Comparison of ENCODE assay signal across 2 cellular contexts in the genomic region with DNA sequence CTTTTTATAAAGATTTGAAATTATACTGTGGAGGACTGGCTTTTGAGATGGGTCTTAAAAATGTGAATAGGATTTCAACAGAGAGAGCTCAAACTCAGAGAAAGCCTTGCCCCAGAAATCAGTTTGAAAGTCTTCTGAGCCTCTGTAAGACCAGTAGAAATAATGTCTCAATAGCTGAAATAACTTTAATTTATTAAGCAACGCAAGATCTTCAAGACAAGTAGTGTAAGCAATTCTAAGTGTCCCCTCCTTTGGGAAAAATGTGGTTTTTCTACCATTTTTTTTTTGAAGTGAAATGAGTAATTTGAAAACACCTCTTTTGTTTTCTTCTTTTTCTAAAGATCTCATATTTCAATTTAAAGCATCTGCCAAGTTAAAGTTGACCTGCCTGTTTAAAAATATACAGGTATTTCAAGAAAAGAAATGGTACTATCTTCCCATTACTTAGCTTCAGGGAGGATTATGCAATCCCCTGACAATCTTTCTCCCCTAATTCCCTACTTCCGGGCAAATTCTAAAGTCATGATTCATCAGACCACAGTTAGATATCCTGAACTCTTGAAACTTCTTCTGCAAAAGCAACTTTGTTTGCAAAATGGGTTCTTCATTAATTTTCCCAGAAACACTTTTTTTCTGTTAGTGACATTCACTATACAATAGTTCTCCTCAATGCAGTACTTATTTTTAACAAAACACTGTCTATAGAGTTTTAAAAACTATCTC.
TF ChIP-seq lines count a peak whose summit lies in the region.

No MANE protein-coding gene starts in this region.

TF ChIP-seq in K562, 482 proteins besides CTCF, POLR2A, EP300 and RAD21 (continued from another document and continues in another):
- TF ChIP-seq JUND (IDR thresholded peaks at IDR 0.05; ENCODE audit: borderline replicate concordance, low read depth, low read length) = peak; percentile 96
- TF ChIP-seq JUND (tag; IDR thresholded peaks at IDR 0.05; ENCODE audit: borderline replicate concordance, low read depth, low read length) = peak; percentile 93
- TF ChIP-seq MCM3 (IDR thresholded peaks at IDR 0.05) = no peak
- no peak for TF ChIP-seq ASH1L (IDR thresholded peaks at IDR 0.05; ENCODE audit: borderline replicate concordance, low read depth, partially characterized antibody)
- TF ChIP-seq TEAD1 (CRISPR knock-in tag; IDR thresholded peaks at IDR 0.05) = peak; percentile 80 to 90
- TF ChIP-seq KAT2B (IDR thresholded peaks at IDR 0.05; ENCODE audit: low read depth, low read length) = no peak
- TF ChIP-seq EP400 (IDR thresholded peaks at IDR 0.05) = peak; percentile 54
- no peak for TF ChIP-seq ZNF436 (CRISPR knock-in tag; IDR thresholded peaks at IDR 0.05)
- peak; percentile 49; the same call in 1 of the 2 replicates for TF ChIP-seq NFE2 (IDR thresholded peaks at IDR 0.05; ENCODE audit: low read depth)
- TF ChIP-seq ATF7 (IDR thresholded peaks at IDR 0.05) = peak; percentile 86
- peak in 1 of 2 experiments; percentile 24; a peak in 1 of 4 replicates for TF ChIP-seq KDM1A (IDR thresholded peaks at IDR 0.05)
- TF ChIP-seq ZNF79 (CRISPR knock-in tag; IDR thresholded peaks at IDR 0.05; ENCODE audit: low read depth) = no peak
- no peak for TF ChIP-seq ZNF75A (CRISPR knock-in tag; IDR thresholded peaks at IDR 0.05)
- TF ChIP-seq ETV1 (tag; conservative IDR thresholded peaks at IDR 0.05; ENCODE audit: low read depth) = peak; percentile 93
- TF ChIP-seq, protein P1, sequence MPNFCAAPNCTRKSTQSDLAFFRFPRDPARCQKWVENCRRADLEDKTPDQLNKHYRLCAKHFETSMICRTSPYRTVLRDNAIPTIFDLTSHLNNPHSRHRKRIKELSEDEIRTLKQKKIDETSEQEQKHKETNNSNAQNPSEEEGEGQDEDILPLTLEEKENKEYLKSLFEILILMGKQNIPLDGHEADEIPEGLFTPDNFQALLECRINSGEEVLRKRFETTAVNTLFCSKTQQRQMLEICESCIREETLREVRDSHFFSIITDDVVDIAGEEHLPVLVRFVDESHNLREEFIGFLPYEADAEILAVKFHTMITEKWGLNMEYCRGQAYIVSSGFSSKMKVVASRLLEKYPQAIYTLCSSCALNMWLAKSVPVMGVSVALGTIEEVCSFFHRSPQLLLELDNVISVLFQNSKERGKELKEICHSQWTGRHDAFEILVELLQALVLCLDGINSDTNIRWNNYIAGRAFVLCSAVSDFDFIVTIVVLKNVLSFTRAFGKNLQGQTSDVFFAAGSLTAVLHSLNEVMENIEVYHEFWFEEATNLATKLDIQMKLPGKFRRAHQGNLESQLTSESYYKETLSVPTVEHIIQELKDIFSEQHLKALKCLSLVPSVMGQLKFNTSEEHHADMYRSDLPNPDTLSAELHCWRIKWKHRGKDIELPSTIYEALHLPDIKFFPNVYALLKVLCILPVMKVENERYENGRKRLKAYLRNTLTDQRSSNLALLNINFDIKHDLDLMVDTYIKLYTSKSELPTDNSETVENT (CRISPR knock-in tag; IDR thresholded peaks at IDR 0.05) = no peak
- peak in 1 of 2 experiments; percentile 57; a peak in 1 of 4 replicates for TF ChIP-seq HDAC1 (IDR thresholded peaks at IDR 0.05)
- TF ChIP-seq NCOR1 (IDR thresholded peaks at IDR 0.05) = 0 out of 2 replicates have a peak, but pooled peaks have one; percentile 21
- TF ChIP-seq NBN (IDR thresholded peaks at IDR 0.05; ENCODE audit: low read depth) = peak; percentile 70
- peak; percentile 11; the same call in 1 of the 2 replicates for TF ChIP-seq ESRRA (IDR thresholded peaks at IDR 0.05; ENCODE audit: borderline replicate concordance, low read depth)
- TF ChIP-seq, protein P2, sequence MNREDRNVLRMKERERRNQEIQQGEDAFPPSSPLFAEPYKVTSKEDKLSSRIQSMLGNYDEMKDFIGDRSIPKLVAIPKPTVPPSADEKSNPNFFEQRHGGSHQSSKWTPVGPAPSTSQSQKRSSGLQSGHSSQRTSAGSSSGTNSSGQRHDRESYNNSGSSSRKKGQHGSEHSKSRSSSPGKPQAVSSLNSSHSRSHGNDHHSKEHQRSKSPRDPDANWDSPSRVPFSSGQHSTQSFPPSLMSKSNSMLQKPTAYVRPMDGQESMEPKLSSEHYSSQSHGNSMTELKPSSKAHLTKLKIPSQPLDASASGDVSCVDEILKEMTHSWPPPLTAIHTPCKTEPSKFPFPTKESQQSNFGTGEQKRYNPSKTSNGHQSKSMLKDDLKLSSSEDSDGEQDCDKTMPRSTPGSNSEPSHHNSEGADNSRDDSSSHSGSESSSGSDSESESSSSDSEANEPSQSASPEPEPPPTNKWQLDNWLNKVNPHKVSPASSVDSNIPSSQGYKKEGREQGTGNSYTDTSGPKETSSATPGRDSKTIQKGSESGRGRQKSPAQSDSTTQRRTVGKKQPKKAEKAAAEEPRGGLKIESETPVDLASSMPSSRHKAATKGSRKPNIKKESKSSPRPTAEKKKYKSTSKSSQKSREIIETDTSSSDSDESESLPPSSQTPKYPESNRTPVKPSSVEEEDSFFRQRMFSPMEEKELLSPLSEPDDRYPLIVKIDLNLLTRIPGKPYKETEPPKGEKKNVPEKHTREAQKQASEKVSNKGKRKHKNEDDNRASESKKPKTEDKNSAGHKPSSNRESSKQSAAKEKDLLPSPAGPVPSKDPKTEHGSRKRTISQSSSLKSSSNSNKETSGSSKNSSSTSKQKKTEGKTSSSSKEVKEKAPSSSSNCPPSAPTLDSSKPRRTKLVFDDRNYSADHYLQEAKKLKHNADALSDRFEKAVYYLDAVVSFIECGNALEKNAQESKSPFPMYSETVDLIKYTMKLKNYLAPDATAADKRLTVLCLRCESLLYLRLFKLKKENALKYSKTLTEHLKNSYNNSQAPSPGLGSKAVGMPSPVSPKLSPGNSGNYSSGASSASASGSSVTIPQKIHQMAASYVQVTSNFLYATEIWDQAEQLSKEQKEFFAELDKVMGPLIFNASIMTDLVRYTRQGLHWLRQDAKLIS (CRISPR knock-in tag; IDR thresholded peaks at IDR 0.05) = no peak
- TF ChIP-seq ZBTB17 (CRISPR knock-in tag; IDR thresholded peaks at IDR 0.05) = no peak
- TF ChIP-seq NELFE (IDR thresholded peaks at IDR 0.05; ENCODE audit: insufficient read depth, insufficient read length) = no peak
- TF ChIP-seq ETV6 (IDR thresholded peaks at IDR 0.05; ENCODE audit: borderline replicate concordance in 1 of 2, low read depth in 2 of 2, low read length in 1 of 2) = no peak
- TF ChIP-seq ETV6 (CRISPR knock-in tag; IDR thresholded peaks at IDR 0.05; ENCODE audit: borderline replicate concordance) = no peak
- TF ChIP-seq RAD51 (IDR thresholded peaks at IDR 0.05; ENCODE audit: borderline replicate concordance, low read depth) = no peak
- TF ChIP-seq, protein P3, sequence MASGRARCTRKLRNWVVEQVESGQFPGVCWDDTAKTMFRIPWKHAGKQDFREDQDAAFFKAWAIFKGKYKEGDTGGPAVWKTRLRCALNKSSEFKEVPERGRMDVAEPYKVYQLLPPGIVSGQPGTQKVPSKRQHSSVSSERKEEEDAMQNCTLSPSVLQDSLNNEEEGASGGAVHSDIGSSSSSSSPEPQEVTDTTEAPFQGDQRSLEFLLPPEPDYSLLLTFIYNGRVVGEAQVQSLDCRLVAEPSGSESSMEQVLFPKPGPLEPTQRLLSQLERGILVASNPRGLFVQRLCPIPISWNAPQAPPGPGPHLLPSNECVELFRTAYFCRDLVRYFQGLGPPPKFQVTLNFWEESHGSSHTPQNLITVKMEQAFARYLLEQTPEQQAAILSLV (tag; IDR thresholded peaks at IDR 0.05) = peak; percentile 77

TF ChIP-seq in liver, 16 proteins besides CTCF, POLR2A, EP300 and RAD21 (continued from another document):
- TF ChIP-seq, protein P4, sequence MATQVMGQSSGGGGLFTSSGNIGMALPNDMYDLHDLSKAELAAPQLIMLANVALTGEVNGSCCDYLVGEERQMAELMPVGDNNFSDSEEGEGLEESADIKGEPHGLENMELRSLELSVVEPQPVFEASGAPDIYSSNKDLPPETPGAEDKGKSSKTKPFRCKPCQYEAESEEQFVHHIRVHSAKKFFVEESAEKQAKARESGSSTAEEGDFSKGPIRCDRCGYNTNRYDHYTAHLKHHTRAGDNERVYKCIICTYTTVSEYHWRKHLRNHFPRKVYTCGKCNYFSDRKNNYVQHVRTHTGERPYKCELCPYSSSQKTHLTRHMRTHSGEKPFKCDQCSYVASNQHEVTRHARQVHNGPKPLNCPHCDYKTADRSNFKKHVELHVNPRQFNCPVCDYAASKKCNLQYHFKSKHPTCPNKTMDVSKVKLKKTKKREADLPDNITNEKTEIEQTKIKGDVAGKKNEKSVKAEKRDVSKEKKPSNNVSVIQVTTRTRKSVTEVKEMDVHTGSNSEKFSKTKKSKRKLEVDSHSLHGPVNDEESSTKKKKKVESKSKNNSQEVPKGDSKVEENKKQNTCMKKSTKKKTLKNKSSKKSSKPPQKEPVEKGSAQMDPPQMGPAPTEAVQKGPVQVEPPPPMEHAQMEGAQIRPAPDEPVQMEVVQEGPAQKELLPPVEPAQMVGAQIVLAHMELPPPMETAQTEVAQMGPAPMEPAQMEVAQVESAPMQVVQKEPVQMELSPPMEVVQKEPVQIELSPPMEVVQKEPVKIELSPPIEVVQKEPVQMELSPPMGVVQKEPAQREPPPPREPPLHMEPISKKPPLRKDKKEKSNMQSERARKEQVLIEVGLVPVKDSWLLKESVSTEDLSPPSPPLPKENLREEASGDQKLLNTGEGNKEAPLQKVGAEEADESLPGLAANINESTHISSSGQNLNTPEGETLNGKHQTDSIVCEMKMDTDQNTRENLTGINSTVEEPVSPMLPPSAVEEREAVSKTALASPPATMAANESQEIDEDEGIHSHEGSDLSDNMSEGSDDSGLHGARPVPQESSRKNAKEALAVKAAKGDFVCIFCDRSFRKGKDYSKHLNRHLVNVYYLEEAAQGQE (IDR thresholded peaks at IDR 0.05) = peak; percentile 8
- TF ChIP-seq GABPA (IDR thresholded peaks at IDR 0.05 in 1 of 2, conservative IDR thresholded peaks at IDR 0.05 in 1 of 2) (peak in 1 of 2 donors; percentile 14), NR2F2 (IDR thresholded peaks at IDR 0.05) (no peak), SP1 (IDR thresholded peaks at IDR 0.05) (no peak), HNF4A (conservative IDR thresholded peaks at IDR 0.05) (no peak), JUND (IDR thresholded peaks at IDR 0.05) (peak; percentile 44 to 67)
